ENCODE assay signal across 32 cellular contexts in genomic region chr9:94600715-94601114, GRCh38. TPM values are rescaled to one million over a fixed set of nuclear protein-coding genes. Genes with fewer than 3 reads are reported as not detected.
"Had no signal": no experiment of that assay in that cellular context is flagged by ENCODE, and none has a peak within 500 bp of the region (broad histone marks: within the 10 kb centered on the region; RNA-seq: fewer than 3 reads in every experiment).

No MANE protein-coding gene starts in this region.

- H3K4me1 ChIP-seq: ascending aorta, SJCRH30 had no signal

- H3K4me2 ChIP-seq: SK-N-SH had no signal

- H3K36me3 ChIP-seq: ascending aorta, Peyer's patch, SJCRH30 had no signal

- H3K27ac ChIP-seq: ascending aorta, body of pancreas, RWPE1, SJCRH30, VCaP had no signal

- DNase-seq: activated CD4-positive, alpha-beta memory T cell treated with anti-CD3 and anti-CD28 coated beads for 36 hours; activated CD4-positive, alpha-beta T cell treated with anti-CD3 and anti-CD28 coated beads, Interleukin-2, amount 10 ng/mL, durations not matched to agents 7 days and 5 days; activated CD4-positive, CD25-positive, alpha-beta regulatory T cell; activated CD8-positive, alpha-beta memory T cell treated with anti-CD3 and anti-CD28 coated beads for 24 hours; activated effector memory CD4-positive, alpha-beta T cell treated with anti-CD3 and anti-CD28 coated beads, Interleukin-2, amount 50 U/mL, for 16 hours; activated naive CD4-positive, alpha-beta T cell treated with Interleukin-2 at 50 U/mL for 16 hours; activated naive CD8-positive, alpha-beta T cell treated with anti-CD3 and anti-CD28 coated beads, Interleukin-2, amount 50 U/mL, for 24 hours; activated T-cell treated with anti-CD3 and anti-CD28 coated beads, Interleukin-2, amount 50 U/mL, for 4 hours; amniotic stem cell; body of pancreas; central memory CD4-positive, alpha-beta T cell; Karpas-422; NCI-H1105 treated with DMSO at 0.1 percent for 48 hours; NCI-H146; NCI-H1930; NCI-H2107; NCI-H2171 treated with DMSO at 0.1 percent for 48 hours; NCI-H226; NCI-H526; NCI-H82; Right ventricle myocardium superior; SJCRH30; SK-N-SH; T-helper 1 cell had no signal

- H3K27me3 ChIP-seq: ascending aorta, body of pancreas, Peyer's patch, SJCRH30 had no signal

- H3K4me3 ChIP-seq: ascending aorta, body of pancreas, Peyer's patch, SJCRH30 had no signal

- H3K9ac ChIP-seq: SK-N-SH had no signal

- H3K9me3 ChIP-seq: ascending aorta, body of pancreas, Peyer's patch, SJCRH30, SK-N-SH had no signal

- ATAC-seq: activated naive CD4-positive, alpha-beta T cell treated with anti-CD3 and anti-CD28 coated beads, Interleukin-2, amount 50 U/mL, for 72 hours; activated naive CD8-positive, alpha-beta T cell treated with anti-CD3 and anti-CD28 coated beads, Interleukin-2, amount 50 U/mL, for 24 hours; activated T-cell treated with anti-CD3 and anti-CD28 coated beads, Interleukin-2, amount 50 U/mL, for 4 hours; body of pancreas had no signal

RNA-seq across cellular contexts. Expression of gene FBP2, which starts 7.1 kb away (rescaled TPM):
- total RNA-seq: activated CD4-positive, alpha-beta memory T cell treated with anti-CD3 and anti-CD28 coated beads for 36 hours; activated CD4-positive, alpha-beta T cell treated with anti-CD3 and anti-CD28 coated beads, Interleukin-2, amount 10 ng/mL, durations not matched to agents 7 days and 5 days; activated naive CD4-positive, alpha-beta T cell treated with anti-CD3 and anti-CD28 coated beads, Interleukin-2, amount 50 U/mL, for 72 hours; activated T-cell treated with anti-CD3 and anti-CD28 coated beads, Interleukin-2, amount 50 U/mL, for 4 hours; ascending aorta; bronchial epithelial cell; NCI-H460; Peyer's patch; SJCRH30; T-helper 2 cell treated with Interferon-gamma antibody and Interleukin-4, amounts not matched to agents 100 ng/mL and 5 ng/mL, for 36 hours had no signal

RNA-seq across cellular contexts. Expression of gene FBP1, which starts 38.6 kb away (rescaled TPM):
- total RNA-seq: bronchial epithelial cell; SJCRH30; T-helper 2 cell treated with Interferon-gamma antibody and Interleukin-4, amounts not matched to agents 100 ng/mL and 5 ng/mL, for 36 hours had no signal

RNA-seq across cellular contexts. Expression of gene PCAT7, which starts 45.8 kb away (rescaled TPM):
- total RNA-seq: activated CD4-positive, alpha-beta memory T cell treated with anti-CD3 and anti-CD28 coated beads for 36 hours; activated CD4-positive, alpha-beta T cell treated with anti-CD3 and anti-CD28 coated beads, Interleukin-2, amount 10 ng/mL, durations not matched to agents 7 days and 5 days; activated naive CD4-positive, alpha-beta T cell treated with anti-CD3 and anti-CD28 coated beads, Interleukin-2, amount 50 U/mL, for 72 hours; activated T-cell treated with anti-CD3 and anti-CD28 coated beads, Interleukin-2, amount 50 U/mL, for 4 hours; ascending aorta; bronchial epithelial cell; SJCRH30; T-helper 2 cell treated with Interferon-gamma antibody and Interleukin-4, amounts not matched to agents 100 ng/mL and 5 ng/mL, for 36 hours had no signal
